27 cellular contexts compared by ENCODE assay signal in genomic region chr11:46202149-46202548, GRCh38.
DNase-seq lines count a peak whose midpoint lies in the region; ATAC-seq and TF ChIP-seq lines count a peak whose summit lies in the region.
"Had no signal": no experiment of that assay in that cellular context is flagged by ENCODE, and none has a peak within 500 bp of the region (broad histone marks: within the 10 kb centered on the region; RNA-seq: fewer than 3 reads in every experiment).

No MANE protein-coding gene starts in this region.

- peaks cover 6% of the 10 kb centered on the region; the same call in 1 of the 2 replicates for H3K27me3 Mint-ChIP-seq in WTC11 (ENCODE audit: low read depth)

- no peaks in the 10 kb centered on the region for H3K36me3 ChIP-seq in HUES6 (ENCODE audit: control insufficient read depth, insufficient read depth, low read length)
- H3K36me3 ChIP-seq in body of pancreas (replicated peaks in 1 of 2; ENCODE audit: insufficient read depth in 1 of 2, low read depth in 2 of 2): no peaks in the 10 kb centered on the region
- H3K36me3 ChIP-seq: BLaER1, right lobe of liver, thoracic aorta, uterus had no signal

- H3K27ac Mint-ChIP-seq in WTC11: 0 out of 2 replicates have a peak overlapping the region, but pooled peaks have one; percentile 78
- H3K27ac Mint-ChIP-seq: activated CD4-positive, alpha-beta memory T cell treated with anti-CD3 and anti-CD28 coated beads for 36 hours; activated naive CD8-positive, alpha-beta T cell treated with anti-CD3 and anti-CD28 coated beads for 36 hours; natural killer cell treated with Interleukin-12 subunit alpha and Interleukin-12 subunit beta and Interleukin-15 and Interleukin-18, amount 100 ng/mL, for 72 hours had no signal

- H3K4me3 ChIP-seq in HUES6 (ENCODE audit: low read depth, low read length) (peak overlapping the region; percentile 24; the same call in 1 of the 2 replicates), body of pancreas (no peak overlapping the region)
- H3K4me3 ChIP-seq: BLaER1, right lobe of liver, thoracic aorta, uterus had no signal

- TF ChIP-seq POLR2A in body of pancreas (IDR thresholded peaks at IDR 0.05): no peak

- intact Hi-C loops in posterior vena cava (cut with DNase I) (no loop called here), body of pancreas (cut with DNase I) (no loop called here)

- TF ChIP-seq CTCF in WTC11 (IDR thresholded peaks at IDR 0.05) (no peak), body of pancreas (IDR thresholded peaks at IDR 0.05) (no peak)

- 71 to 77% methylated on average over 7 of the region's 7 CpGs for WGBS in body of pancreas, 2 donors

- H3K27me3 ChIP-seq in HUES6 (ENCODE audit: control insufficient read depth, insufficient read depth, low read length) (no peaks in the 10 kb centered on the region), body of pancreas (no peaks in the 10 kb centered on the region)
- H3K27me3 ChIP-seq: BLaER1, right lobe of liver, uterus had no signal

- H3K27ac ChIP-seq in HUES6 (ENCODE audit: low read depth, low read length): peak overlapping the region; percentile 78; the same call in 1 of the 2 replicates
- no peak overlapping the region for H3K27ac ChIP-seq in body of pancreas
- H3K27ac ChIP-seq: BLaER1, right lobe of liver, thoracic aorta, uterus had no signal

- no peak overlapping the region for H3K4me3 Mint-ChIP-seq in WTC11
- H3K4me3 Mint-ChIP-seq: activated CD4-positive, alpha-beta memory T cell treated with anti-CD3 and anti-CD28 coated beads for 36 hours; activated naive CD8-positive, alpha-beta T cell treated with anti-CD3 and anti-CD28 coated beads for 36 hours; natural killer cell treated with Interleukin-12 subunit alpha and Interleukin-12 subunit beta and Interleukin-15 and Interleukin-18, amount 100 ng/mL, for 72 hours had no signal

- peaks cover 15% of the 10 kb centered on the region for H3K4me1 ChIP-seq in HUES6 (ENCODE audit: control insufficient read depth, insufficient read depth, low read length)
- H3K4me1 ChIP-seq in body of pancreas: no peaks in the 10 kb centered on the region
- H3K4me1 ChIP-seq: BLaER1, right lobe of liver, uterus had no signal

- DNase-seq in EL (peak; percentile 31), WTC11 (ENCODE audit: low spot score) (peak; percentile 32), iPS-NIHi11 (ENCODE audit: low spot score) (peak; percentile 77), posterior vena cava (ENCODE audit: low spot score) (no peak), midbrain (lab: John Stamatoyannopoulos, UW) (no peak), body of pancreas (no peak)
- DNase-seq: activated CD4-positive, alpha-beta memory T cell treated with anti-CD3 and anti-CD28 coated beads for 36 hours; activated CD4-positive, CD25-positive, alpha-beta regulatory T cell; activated naive CD8-positive, alpha-beta T cell treated with anti-CD3 and anti-CD28 coated beads for 36 hours; COR-L47; DMS79 treated with DMSO at 0.1 percent for 48 hours; head of caudate nucleus; KG1; left ventricle myocardium superior; NCI-H1930; right lobe of liver; SIG-M5; stimulated activated CD4-positive, alpha-beta T cell treated with anti-CD3 and anti-CD28 coated beads, Interleukin-12 subunit alpha, Interleukin-12 subunit beta, amount 100 ng/mL, for 4 hours; stimulated activated CD4-positive, alpha-beta T cell treated with anti-CD3 and anti-CD28 coated beads, Interleukin-4, amount 100 ng/mL, for 4 hours; stimulated activated naive CD4-positive, alpha-beta T cell; SW 1271; uterus had no signal

- H3K9ac ChIP-seq in HUES6 (ENCODE audit: low read length): peak overlapping the region; percentile 63
- H3K9ac ChIP-seq: BLaER1 had no signal

- POLR2A ChIA-PET in WTC11 (lab: Charles Lee): interaction anchor here (1.0 kb wide), 1 partner anchor 41 kb away, joined by 3 read pairs; no protein-coding TSS in a partner anchor

- CTCF ChIA-PET in WTC11 (lab: Charles Lee): no interaction called here

- H3K9me3 Mint-ChIP-seq in WTC11: no peaks in the 10 kb centered on the region
- H3K9me3 Mint-ChIP-seq: activated CD4-positive, alpha-beta memory T cell treated with anti-CD3 and anti-CD28 coated beads for 36 hours; activated naive CD8-positive, alpha-beta T cell treated with anti-CD3 and anti-CD28 coated beads for 36 hours; natural killer cell treated with Interleukin-12 subunit alpha and Interleukin-12 subunit beta and Interleukin-15 and Interleukin-18, amount 100 ng/mL, for 72 hours had no signal

- H3K36me3 Mint-ChIP-seq in WTC11: no peaks in the 10 kb centered on the region
- H3K36me3 Mint-ChIP-seq: activated CD4-positive, alpha-beta memory T cell treated with anti-CD3 and anti-CD28 coated beads for 36 hours; activated naive CD8-positive, alpha-beta T cell treated with anti-CD3 and anti-CD28 coated beads for 36 hours; natural killer cell treated with Interleukin-12 subunit alpha and Interleukin-12 subunit beta and Interleukin-15 and Interleukin-18, amount 100 ng/mL, for 72 hours had no signal

- H3K9me3 ChIP-seq in HUES6 (ENCODE audit: control insufficient read depth, insufficient read depth, low read depth, low read length) (no peaks in the 10 kb centered on the region), body of pancreas (no peaks in the 10 kb centered on the region)
- H3K9me3 ChIP-seq: BLaER1, right lobe of liver, thoracic aorta, uterus had no signal

- ATAC-seq in WTC11 (peak; percentile 93), body of pancreas (no peak), HG03439 (IDR thresholded peaks at IDR 0.05; ENCODE audit: unreplicated experiment) (no peak)
- ATAC-seq: left ventricle myocardium superior; natural killer cell treated with Interleukin-12 subunit alpha and Interleukin-12 subunit beta and Interleukin-15 and Interleukin-18, amount 100 ng/mL, for 72 hours; right lobe of liver had no signal

- peaks cover 14% of the 10 kb centered on the region for H3K4me1 Mint-ChIP-seq in WTC11
- H3K4me1 Mint-ChIP-seq: activated naive CD8-positive, alpha-beta T cell treated with anti-CD3 and anti-CD28 coated beads for 36 hours had no signal

TF ChIP-seq in WTC11, 78 proteins besides CTCF, POLR2A, EP300 and RAD21:
- TF ChIP-seq ERG (CRISPR knock-in tag; IDR thresholded peaks at IDR 0.05): no peak
- 0 out of 2 replicates have a peak, but pooled peaks have one; percentile 59 for TF ChIP-seq GTF2I (CRISPR knock-in tag; conservative IDR thresholded peaks at IDR 0.05)
- no peak for TF ChIP-seq FOXP1 (CRISPR knock-in tag; IDR thresholded peaks at IDR 0.05; ENCODE audit: borderline replicate concordance)

Comparison
In these comparisons a context has a peak if more than half of its experiments do, and no peak if none do; other contexts are left out.
1. DNase-seq: peak in EL (single experiment), WTC11 (single experiment) and iPS-NIHi11 (single experiment); none in posterior vena cava (single experiment), midbrain (single experiment) and body of pancreas (0 of 4).